Comparison of ENCODE assay signal across 7 cellular contexts in the genomic region with DNA sequence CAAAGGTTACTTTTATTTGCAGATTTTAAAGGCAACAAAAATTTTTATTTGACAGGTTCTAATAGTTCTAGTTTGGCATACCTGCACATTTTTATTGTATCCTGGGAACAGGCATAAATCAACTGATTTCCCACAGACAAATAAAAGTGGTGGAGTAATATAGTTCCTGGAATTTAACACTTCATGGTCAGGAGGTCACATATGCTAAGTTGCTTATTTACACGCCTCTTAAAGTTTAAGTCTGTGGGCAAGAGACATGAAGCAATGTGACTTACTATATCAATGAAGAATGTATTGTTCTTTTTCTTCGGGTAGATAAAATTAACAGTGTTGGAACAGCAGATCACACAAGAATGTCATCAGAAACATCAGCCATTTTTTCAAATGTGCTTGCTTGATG.
DNase-seq lines count a peak whose midpoint lies in the region; FAIRE-seq and TF ChIP-seq lines count a peak whose summit lies in the region.
"Not testable (repeated sequence)": the region's sequence is repeated elsewhere in the genome, so short reads cannot be mapped to it uniquely, and the experiment has no call there.

No MANE protein-coding gene starts in this region.

- H3K36me3 Mint-ChIP-seq in astrocyte (ENCODE audit: low read depth, unreplicated experiment), result not testable (repeated sequence)

- H3K9ac ChIP-seq in astrocyte (ENCODE audit: low read length); keratinocyte (ENCODE audit: control insufficient read depth, extremely low read depth, insufficient read depth, low read length): not testable (repeated sequence)

- H3K79me2 ChIP-seq in astrocyte (ENCODE audit: insufficient read depth, low read length); keratinocyte (ENCODE audit: control insufficient read depth, insufficient read depth, low read length): not testable (repeated sequence)

- not testable (repeated sequence) for DNase-seq in D721Med (ENCODE audit: insufficient read length, low spot score); keratinocyte (ENCODE audit: low read depth, low spot score)
- DNase-seq in HS-5 (ENCODE audit: low read depth), result peak; percentile 18
- DNase-seq in astrocyte (ENCODE audit: low read depth), result peak; percentile 53
- peak; percentile 82 for DNase-seq in choroid plexus epithelial cell (ENCODE audit: low read depth)
- DNase-seq in fibroblast of peridontal ligament (ENCODE audit: extremely low read depth), result peak; percentile 5
- DNase-seq in renal cortical epithelial cell (ENCODE audit: low read depth), result peak; percentile 41

- H3K4me1 ChIP-seq in astrocyte (ENCODE audit: insufficient read depth, low read length); keratinocyte (ENCODE audit: control insufficient read depth, extremely low read depth, insufficient read depth, low read length): not testable (repeated sequence)

- H3K4me3 Mint-ChIP-seq in astrocyte (ENCODE audit: unreplicated experiment), result not testable (repeated sequence)

- H3K9me3 ChIP-seq in astrocyte (ENCODE audit: insufficient read depth, low read depth, low read length); keratinocyte (ENCODE audit: control insufficient read depth, low read depth, low read length): not testable (repeated sequence)

- FAIRE-seq in D721Med (lab: Jason Lieb, UNC) (peak; percentile 41), astrocyte (lab: Jason Lieb, UNC) (peak; percentile 58), keratinocyte (lab: Jason Lieb, UNC) (peak; percentile 56)

- dilution Hi-C loops in keratinocyte (cut with MboI; ENCODE audit: extremely low pct_ligation_motif_present, low sequenced_read_pairs), result not testable (repeated sequence)

- H3K27me3 ChIP-seq in astrocyte (ENCODE audit: insufficient read depth, low read length); keratinocyte (ENCODE audit: control insufficient read depth, extremely low read depth, insufficient read depth, low read length): not testable (repeated sequence)

- not testable (repeated sequence) for H4K20me1 ChIP-seq in astrocyte (ENCODE audit: insufficient read depth, low read length); keratinocyte (ENCODE audit: control insufficient read depth, extremely low read depth, insufficient read depth, low read length)

- not testable (repeated sequence) for H3K9me1 ChIP-seq in keratinocyte (ENCODE audit: control insufficient read depth, extremely low read depth, insufficient read depth, low read length)

- H3K9me3 Mint-ChIP-seq in astrocyte (ENCODE audit: unreplicated experiment), result not testable (repeated sequence)

- H2AFZ ChIP-seq in astrocyte (ENCODE audit: low read depth, low read length); keratinocyte (ENCODE audit: control insufficient read depth, low read length): not testable (repeated sequence)

- TF ChIP-seq CTCF in D721Med (IDR thresholded peaks at IDR 0.05; ENCODE audit: insufficient read depth, missing control alignments); astrocyte (IDR thresholded peaks at IDR 0.05; ENCODE audit: insufficient read depth, low read depth, low read length); choroid plexus epithelial cell (conservative IDR thresholded peaks at IDR 0.05; ENCODE audit: low read depth, low read length); keratinocyte (optimal IDR thresholded peaks at IDR 0.05 in 1 of 3, IDR thresholded peaks at IDR 0.05 in 1 of 3, conservative IDR thresholded peaks at IDR 0.05 in 1 of 3; ENCODE audit: extremely low read depth in 1 of 3, insufficient read depth in 2 of 3, low read length in 3 of 3): not testable (repeated sequence)

- not testable (repeated sequence) for H3K27ac Mint-ChIP-seq in astrocyte (ENCODE audit: unreplicated experiment)

- H3K27ac ChIP-seq in astrocyte (ENCODE audit: low read depth, low read length); keratinocyte (ENCODE audit: control insufficient read depth, insufficient read depth, low read length): not testable (repeated sequence)

- H3K4me1 Mint-ChIP-seq in astrocyte (ENCODE audit: low read depth, unreplicated experiment), result not testable (repeated sequence)

- not testable (repeated sequence) for H3K27me3 Mint-ChIP-seq in astrocyte (ENCODE audit: low read depth, unreplicated experiment)

- H3K4me3 ChIP-seq in astrocyte (ENCODE audit: insufficient read depth, low read depth, low read length); choroid plexus epithelial cell (ENCODE audit: low read depth, low read length); keratinocyte (ENCODE audit: control insufficient read depth in 2 of 3, extremely low read depth in 1 of 3, insufficient read depth in 2 of 3, low read depth in 1 of 3, low read length in 3 of 3): not testable (repeated sequence)

- not testable (repeated sequence) for H3K4me2 ChIP-seq in astrocyte (ENCODE audit: low read length); keratinocyte (ENCODE audit: control insufficient read depth, extremely low read depth, insufficient read depth, low read depth, low read length)

- H3K36me3 ChIP-seq in astrocyte (ENCODE audit: insufficient read depth, low read length); keratinocyte (ENCODE audit: control insufficient read depth in 2 of 2, extremely low read depth in 1 of 2, insufficient read depth in 2 of 2, low read length in 2 of 2): not testable (repeated sequence)
